3 cellular contexts compared by ENCODE assay signal in genomic region chr22:38652858-38653257, GRCh38.
A peak's percentile ranks its signal among the peaks of the same experiment; 100 is the strongest.
TF ChIP-seq lines count a peak whose summit lies in the region.

No MANE protein-coding gene starts in this region.

TF ChIP-seq in Ishikawa, 13 proteins besides CTCF, POLR2A, EP300 and RAD21:
- TF ChIP-seq YY1 (IDR thresholded peaks at IDR 0.05; ENCODE audit: low read depth): no peak
- peak; percentile 58; the same call in 1 of the 2 replicates for TF ChIP-seq USF1 (IDR thresholded peaks at IDR 0.05)

TF ChIP-seq in GM12878, 131 proteins besides CTCF, POLR2A, EP300 and RAD21:
- TF ChIP-seq CHD1 (IDR thresholded peaks at IDR 0.05; ENCODE audit: low read depth, low read length) (no peak), PKNOX1 (IDR thresholded peaks at IDR 0.05) (peak; percentile 82), HDAC6 (IDR thresholded peaks at IDR 0.05; ENCODE audit: unreplicated experiment) (no peak)

TF ChIP-seq in WTC11, 78 proteins besides CTCF, POLR2A, EP300 and RAD21:
- TF ChIP-seq MAX (CRISPR knock-in tag; IDR thresholded peaks at IDR 0.05) (no peak), MLX (CRISPR knock-in tag; IDR thresholded peaks at IDR 0.05) (no peak), HMGA2 (CRISPR knock-in tag; IDR thresholded peaks at IDR 0.05) (no peak), ZNF281 (CRISPR knock-in tag; IDR thresholded peaks at IDR 0.05) (no peak), CBFB (CRISPR knock-in tag; IDR thresholded peaks at IDR 0.05; ENCODE audit: low read depth) (no peak), NFE2L1 (CRISPR knock-in tag; IDR thresholded peaks at IDR 0.05) (no peak), ZBTB43 (CRISPR knock-in tag; IDR thresholded peaks at IDR 0.05) (no peak), ZNF219 (CRISPR knock-in tag; IDR thresholded peaks at IDR 0.05; ENCODE audit: borderline replicate concordance) (no peak), FOXK1 (CRISPR knock-in tag; IDR thresholded peaks at IDR 0.05) (no peak), ZNF512 (CRISPR knock-in tag; IDR thresholded peaks at IDR 0.05; ENCODE audit: borderline replicate concordance) (no peak), RORB (CRISPR knock-in tag; IDR thresholded peaks at IDR 0.05) (no peak), ZSCAN18 (CRISPR knock-in tag; IDR thresholded peaks at IDR 0.05) (no peak)
